15 cellular contexts compared by ENCODE assay signal in the genomic region with DNA sequence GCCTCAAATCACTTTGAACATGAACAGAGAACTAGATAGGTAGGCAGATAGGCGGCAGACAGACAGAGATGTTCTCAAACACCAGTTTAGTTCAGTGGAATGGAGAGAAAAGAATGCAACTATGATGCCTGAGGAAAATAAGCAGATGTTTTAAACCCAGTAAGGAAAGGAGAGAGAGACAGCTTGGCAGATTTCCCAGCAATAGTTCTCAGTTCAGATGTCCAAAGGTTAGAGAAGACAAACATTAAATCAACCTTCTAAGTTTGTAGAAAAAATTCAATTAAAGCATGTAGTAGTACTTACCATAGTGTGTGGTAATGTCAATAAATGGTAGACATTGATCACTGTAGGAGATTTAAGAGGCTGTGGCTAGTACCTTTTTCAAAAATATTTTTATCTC.
DNase-seq lines count a peak whose midpoint lies in the region; ATAC-seq and TF ChIP-seq lines count a peak whose summit lies in the region.
"Had no signal": no experiment of that assay in that cellular context is flagged by ENCODE, and none has a peak within 500 bp of the region (broad histone marks: within the 10 kb centered on the region; RNA-seq: fewer than 3 reads in every experiment).

No MANE protein-coding gene starts in this region.

- DNase-seq in AG04450 (ENCODE audit: low read depth, low spot score) = peak; percentile 75
- DNase-seq in HuH-7.5 (ENCODE audit: low spot score) = peak; percentile 10
- DNase-seq in left colon = no peak
- DNase-seq in amniotic stem cell (lab: John Stamatoyannopoulos, UW) = no peak
- no peak for DNase-seq in posterior cingulate gyrus
- DNase-seq in posterior vena cava (ENCODE audit: low spot score) = no peak
- DNase-seq in omental fat pad (ENCODE audit: low spot score) = no peak
- DNase-seq: activated T-cell treated with anti-CD3 and anti-CD28 coated beads for 4 hours, BE2C, GDM1 had no signal

- peaks cover 4% of the 10 kb centered on the region for H3K27me3 Mint-ChIP-seq in brain
- H3K27me3 Mint-ChIP-seq: stimulated activated memory B cell treated with anti-CD40 and anti-IgM and Interleukin-4, amounts not matched to agents 10 μg/mL and 1 μg/mL and 100 μg/mL, for 72 hours had no signal

- peak overlapping the region in 3 of 5 experiments; percentile 11 to 22 (median 13) for H3K27ac Mint-ChIP-seq in brain
- H3K27ac Mint-ChIP-seq: stimulated activated memory B cell treated with anti-CD40 and anti-IgM and Interleukin-4, amounts not matched to agents 10 μg/mL and 1 μg/mL and 100 μg/mL, for 72 hours; WTC11 had no signal

- POLR2A ChIA-PET in AG04450 (lab: Yijun Ruan, JAX) = no interaction called here

- CTCF ChIA-PET in AG04450 (lab: Charles Lee) = interaction anchor here (0.6 to 3.7 kb wide), 3 partner anchors 161 to 213 kb away, joined by 3 to 13 read pairs (median 9); no protein-coding TSS in a partner anchor

- TF ChIP-seq CTCF in AG04450 (IDR thresholded peaks at IDR 0.05; ENCODE audit: low read depth, low read length) (no peak), brain (conservative IDR thresholded peaks at IDR 0.05) (no peak), omental fat pad (IDR thresholded peaks at IDR 0.05) (no peak)

- H3K4me3 ChIP-seq in AG04450 (ENCODE audit: low read depth, low read length) = no peak overlapping the region
- H3K4me3 ChIP-seq: SJSA1 had no signal

- no peaks in the 10 kb centered on the region for H3K9me3 ChIP-seq in AG04450 (ENCODE audit: control insufficient read depth, insufficient read depth, low read length)
- H3K9me3 ChIP-seq: BE2C, SJSA1 had no signal

- no peak overlapping the region for H3K27ac ChIP-seq in AG04450 (ENCODE audit: low read depth, low read length)
- H3K27ac ChIP-seq: epithelial cell of prostate, SJSA1 had no signal

- ATAC-seq in left colon (peak; percentile 85), omental fat pad (ENCODE audit: low FRiP score) (no peak)
- ATAC-seq: stimulated activated memory B cell treated with anti-CD40 and anti-IgM and Interleukin-4, amounts not matched to agents 10 μg/mL and 1 μg/mL and 100 μg/mL, for 72 hours; WTC11 had no signal

- peaks cover under 1% of the 10 kb centered on the region for H3K36me3 Mint-ChIP-seq in brain
- H3K36me3 Mint-ChIP-seq: stimulated activated memory B cell treated with anti-CD40 and anti-IgM and Interleukin-4, amounts not matched to agents 10 μg/mL and 1 μg/mL and 100 μg/mL, for 72 hours; WTC11 had no signal

- intact Hi-C loops in left colon (cut with DNase I, micrococcal nuclease) (no loop called here), posterior cingulate gyrus (cut with DNase I) (loop anchor here (10.0 kb wide), 1 partner anchor 416 kb away; no protein-coding TSS in a partner anchor), posterior vena cava (cut with DNase I) (loop anchor here in 1 of 2 donors (10.0 kb wide), 1 partner anchor 206 kb away; the partner anchor contains the start of gene PFN2)

- no peaks in the 10 kb centered on the region for H3K27me3 ChIP-seq in AG04450 (ENCODE audit: control insufficient read depth, insufficient read depth, low read length)
- H3K27me3 ChIP-seq: BE2C, SJSA1 had no signal

- H3K9me3 Mint-ChIP-seq in brain = peaks cover under 1 to 12% (median 8%) of the 10 kb centered on the region in 5 experiments
- H3K9me3 Mint-ChIP-seq: stimulated activated memory B cell treated with anti-CD40 and anti-IgM and Interleukin-4, amounts not matched to agents 10 μg/mL and 1 μg/mL and 100 μg/mL, for 72 hours had no signal

- no peak overlapping the region for H3K4me3 Mint-ChIP-seq in brain
- H3K4me3 Mint-ChIP-seq: stimulated activated memory B cell treated with anti-CD40 and anti-IgM and Interleukin-4, amounts not matched to agents 10 μg/mL and 1 μg/mL and 100 μg/mL, for 72 hours; WTC11 had no signal

- peaks cover 17% of the 10 kb centered on the region for H3K4me1 Mint-ChIP-seq in brain
- H3K4me1 Mint-ChIP-seq: stimulated activated memory B cell treated with anti-CD40 and anti-IgM and Interleukin-4, amounts not matched to agents 10 μg/mL and 1 μg/mL and 100 μg/mL, for 72 hours had no signal

Comparison
In these comparisons a context has a peak if more than half of its experiments do, and no peak if none do; other contexts are left out.
1. DNase-seq: peak in AG04450 (single experiment) and HuH-7.5 (single experiment); none in left colon (0 of 2), amniotic stem cell (single experiment), posterior cingulate gyrus (0 of 10), posterior vena cava (single experiment) and omental fat pad (single experiment).